In genomic region chr19:52191374-52191773, GRCh38 we compare ENCODE assay signal across 2 cellular contexts.
TF ChIP-seq lines count a peak whose summit lies in the region.

No MANE protein-coding gene starts in this region.

TF ChIP-seq in H1, 55 proteins besides CTCF, POLR2A, EP300 and RAD21:
- no peak for TF ChIP-seq HDAC2 (IDR thresholded peaks at IDR 0.05; ENCODE audit: borderline replicate concordance in 1 of 2, low read depth in 2 of 2, low read length in 2 of 2)
- TF ChIP-seq, protein P1, sequence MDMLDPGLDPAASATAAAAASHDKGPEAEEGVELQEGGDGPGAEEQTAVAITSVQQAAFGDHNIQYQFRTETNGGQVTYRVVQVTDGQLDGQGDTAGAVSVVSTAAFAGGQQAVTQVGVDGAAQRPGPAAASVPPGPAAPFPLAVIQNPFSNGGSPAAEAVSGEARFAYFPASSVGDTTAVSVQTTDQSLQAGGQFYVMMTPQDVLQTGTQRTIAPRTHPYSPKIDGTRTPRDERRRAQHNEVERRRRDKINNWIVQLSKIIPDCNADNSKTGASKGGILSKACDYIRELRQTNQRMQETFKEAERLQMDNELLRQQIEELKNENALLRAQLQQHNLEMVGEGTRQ (IDR thresholded peaks at IDR 0.05; ENCODE audit: low read length), result no peak
- TF ChIP-seq HDAC6 (IDR thresholded peaks at IDR 0.05; ENCODE audit: low read depth, low read length), result no peak
- TF ChIP-seq SP4 (IDR thresholded peaks at IDR 0.05; ENCODE audit: low read length), result no peak
- no peak for TF ChIP-seq CHD1 (IDR thresholded peaks at IDR 0.05; ENCODE audit: low read depth, low read length)
- TF ChIP-seq JUN (IDR thresholded peaks at IDR 0.05; ENCODE audit: low read depth, low read length), result no peak
- no peak for TF ChIP-seq SP2 (IDR thresholded peaks at IDR 0.05; ENCODE audit: low read length)
- no peak for TF ChIP-seq KDM5A (IDR thresholded peaks at IDR 0.05; ENCODE audit: low read length)
- no peak for TF ChIP-seq TAF7 (optimal IDR thresholded peaks at IDR 0.05; ENCODE audit: borderline replicate concordance, low read depth, low read length)
- no peak for TF ChIP-seq GTF2F1 (IDR thresholded peaks at IDR 0.05; ENCODE audit: borderline replicate concordance, low read depth, low read length)
- TF ChIP-seq RNF2 (IDR thresholded peaks at IDR 0.05; ENCODE audit: borderline replicate concordance, low read depth, low read length, missing control alignments, poor library complexity, severe bottlenecking), result no peak
- no peak for TF ChIP-seq CBX5 (IDR thresholded peaks at IDR 0.05; ENCODE audit: low read depth, low read length)
- no peak for TF ChIP-seq PHF8 (conservative IDR thresholded peaks at IDR 0.05; ENCODE audit: low read depth, low read length)
- no peak for TF ChIP-seq CTBP2 (IDR thresholded peaks at IDR 0.05; ENCODE audit: borderline replicate concordance, insufficient read depth, insufficient read length, low read length)
- TF ChIP-seq SP1 (IDR thresholded peaks at IDR 0.05; ENCODE audit: low read depth, low read length), result no peak
- TF ChIP-seq KDM4A (IDR thresholded peaks at IDR 0.05; ENCODE audit: low read depth, low read length, severe bottlenecking), result no peak

TF ChIP-seq in neural cell, 6 proteins besides CTCF, POLR2A, EP300 and RAD21:
- no peak for TF ChIP-seq SMC3 (conservative IDR thresholded peaks at IDR 0.05; ENCODE audit: poor library complexity)
- no peak for TF ChIP-seq POLR2AphosphoS5 (IDR thresholded peaks at IDR 0.05)
- TF ChIP-seq REST (IDR thresholded peaks at IDR 0.05; ENCODE audit: borderline replicate concordance), result no peak
